18 cellular contexts compared by ENCODE assay signal in the genomic region with DNA sequence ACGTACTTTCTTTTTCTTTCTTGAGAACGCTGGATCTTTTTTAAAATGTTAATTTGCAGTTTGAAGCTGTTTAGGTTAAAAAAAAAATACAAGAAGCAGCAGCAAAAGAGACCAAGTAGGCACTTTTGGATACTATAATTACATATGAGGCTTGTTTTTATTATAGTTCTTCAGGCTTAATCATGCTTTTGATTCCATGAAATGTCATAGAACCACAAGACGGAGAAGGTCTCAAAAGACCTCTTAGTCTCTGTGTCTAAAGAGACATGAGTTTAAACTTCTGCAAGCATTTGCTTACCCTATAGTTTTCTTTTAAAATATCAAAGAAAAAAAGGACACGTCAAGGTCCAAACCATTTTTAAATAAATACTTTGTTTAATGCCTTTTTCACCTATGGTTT.
DNase-seq lines count a peak whose midpoint lies in the region; ATAC-seq and TF ChIP-seq lines count a peak whose summit lies in the region.
"Had no signal": no experiment of that assay in that cellular context is flagged by ENCODE, and none has a peak within 500 bp of the region (broad histone marks: within the 10 kb centered on the region; RNA-seq: fewer than 3 reads in every experiment).

No MANE protein-coding gene starts in this region.

- no peaks in the 10 kb centered on the region for H3K4me1 ChIP-seq in MM.1S (ENCODE audit: low read length)
- H3K4me1 ChIP-seq in effector memory CD4-positive, alpha-beta T cell (ENCODE audit: control insufficient read depth, insufficient read depth, low read length, poor library complexity, severe bottlenecking) = no peaks in the 10 kb centered on the region

- ATAC-seq in stimulated activated memory B cell treated with anti-CD40 and anti-IgM and Interleukin-4, amounts not matched to agents 10 μg/mL and 1 μg/mL and 100 μg/mL, for 72 hours = no peak
- ATAC-seq: A549, GM23338 had no signal

- TF ChIP-seq CTCF in MM.1S (IDR thresholded peaks at IDR 0.05; ENCODE audit: low read length) (no peak), SU-DHL-6 (IDR thresholded peaks at IDR 0.05; ENCODE audit: insufficient read depth, low read length, poor library complexity, severe bottlenecking) (no peak)

- DNase-seq in NOMO-1 treated with DMSO at 0.1 percent for 48 hours (lab: John Stamatoyannopoulos, UW; ENCODE audit: unreplicated experiment) = peak; percentile 25
- no peak for DNase-seq in NOMO-1 treated with dmso at 0.1 percent for 144 hours (lab: John Stamatoyannopoulos, UW; ENCODE audit: unreplicated experiment)
- DNase-seq in MM.1S = peak; percentile 52
- no peak for DNase-seq in effector memory CD4-positive, alpha-beta T cell
- DNase-seq: 8988T; C1 segment of cervical spinal cord; Calu3; CD4-positive, alpha-beta memory T cell; COR-L47; DMS53; DMS79 treated with DMSO at 0.1 percent for 48 hours; GF-D8; H9; HFFc6 had no signal

- H3K9me3 Mint-ChIP-seq in stimulated activated memory B cell treated with anti-CD40 and anti-IgM and Interleukin-4, amounts not matched to agents 10 μg/mL and 1 μg/mL and 100 μg/mL, for 72 hours = peaks cover 2% of the 10 kb centered on the region
- H3K9me3 Mint-ChIP-seq: CD4-positive, alpha-beta memory T cell; H9; HFFc6 had no signal

- peak overlapping the region; percentile 29; the same call in 1 of the 2 replicates for H3K9ac ChIP-seq in MM.1S (ENCODE audit: low read length)
- H3K9ac ChIP-seq in SU-DHL-6 (ENCODE audit: low read length) = no peak overlapping the region

- H3K4me1 Mint-ChIP-seq in stimulated activated memory B cell treated with anti-CD40 and anti-IgM and Interleukin-4, amounts not matched to agents 10 μg/mL and 1 μg/mL and 100 μg/mL, for 72 hours = no peaks in the 10 kb centered on the region
- H3K4me1 Mint-ChIP-seq: CD4-positive, alpha-beta memory T cell had no signal

- H4K20me1 ChIP-seq in MM.1S (ENCODE audit: insufficient read depth, low read length) = no peaks in the 10 kb centered on the region
- no peaks in the 10 kb centered on the region for H4K20me1 ChIP-seq in SU-DHL-6 (ENCODE audit: low read depth, low read length)

- H3K27me3 Mint-ChIP-seq in stimulated activated memory B cell treated with anti-CD40 and anti-IgM and Interleukin-4, amounts not matched to agents 10 μg/mL and 1 μg/mL and 100 μg/mL, for 72 hours = peaks cover 10% of the 10 kb centered on the region

- H3K27me3 ChIP-seq in MM.1S (replicated peaks; ENCODE audit: insufficient read depth, low read length) (no peaks in the 10 kb centered on the region), SU-DHL-6 (ENCODE audit: low read length) (no peaks in the 10 kb centered on the region)
- no peaks in the 10 kb centered on the region for H3K27me3 ChIP-seq in effector memory CD4-positive, alpha-beta T cell (replicated peaks; ENCODE audit: control insufficient read depth, insufficient read depth, low read length, poor library complexity, severe bottlenecking)

- H3K36me3 ChIP-seq in MM.1S (replicated peaks; ENCODE audit: insufficient read depth, low read length) (no peaks in the 10 kb centered on the region), SU-DHL-6 (ENCODE audit: low read length) (no peaks in the 10 kb centered on the region)
- no peaks in the 10 kb centered on the region for H3K36me3 ChIP-seq in effector memory CD4-positive, alpha-beta T cell (ENCODE audit: control insufficient read depth, insufficient read depth, low read length)

- peak overlapping the region; percentile 52 for H3K27ac ChIP-seq in MM.1S (ENCODE audit: low read length)
- no peak overlapping the region for H3K27ac ChIP-seq in SU-DHL-6 (ENCODE audit: low read depth, low read length)
- H3K27ac ChIP-seq in effector memory CD4-positive, alpha-beta T cell (ENCODE audit: insufficient read depth, low read length, poor library complexity, severe bottlenecking) = no peak overlapping the region
- H3K27ac ChIP-seq: A549 had no signal

- H3K4me3 ChIP-seq in MM.1S (ENCODE audit: low read length) (peak overlapping the region; percentile 34), SU-DHL-6 (ENCODE audit: insufficient read depth, low read length, poor library complexity, severe bottlenecking) (no peak overlapping the region)
- no peak overlapping the region for H3K4me3 ChIP-seq in effector memory CD4-positive, alpha-beta T cell (ENCODE audit: insufficient read depth, low read depth, low read length, poor library complexity, severe bottlenecking)
- H3K4me3 ChIP-seq: A549, GM23338 had no signal

- H3K79me2 ChIP-seq in MM.1S (ENCODE audit: low read length) = no peaks in the 10 kb centered on the region
- H3K79me2 ChIP-seq in SU-DHL-6 (ENCODE audit: insufficient read depth, low read length) = no peaks in the 10 kb centered on the region

- no peaks in the 10 kb centered on the region for H3K9me3 ChIP-seq in MM.1S (replicated peaks; ENCODE audit: insufficient read depth, low read length)
- H3K9me3 ChIP-seq in SU-DHL-6 (ENCODE audit: insufficient read depth, low read length) = no peaks in the 10 kb centered on the region
- H3K9me3 ChIP-seq in effector memory CD4-positive, alpha-beta T cell (ENCODE audit: control insufficient read depth, low read length) = no peaks in the 10 kb centered on the region
- H3K9me3 ChIP-seq: A549 had no signal

- H3K4me2 ChIP-seq in MM.1S (ENCODE audit: low read depth, low read length) = peak overlapping the region; percentile 33; the same call in 1 of the 2 replicates
- H3K4me2 ChIP-seq in SU-DHL-6 (ENCODE audit: low read depth, low read length, poor library complexity, severe bottlenecking) = peak overlapping the region; percentile 18
- H3K4me2 ChIP-seq: A549, GM23338 had no signal

- H3F3A ChIP-seq in MM.1S (ENCODE audit: insufficient read depth, low read length) = peaks cover 7% of the 10 kb centered on the region
- no peaks in the 10 kb centered on the region for H3F3A ChIP-seq in SU-DHL-6 (ENCODE audit: insufficient read depth)

- H3K9me2 ChIP-seq in MM.1S (replicated peaks; ENCODE audit: insufficient read depth, low read length) = no peaks in the 10 kb centered on the region
- no peaks in the 10 kb centered on the region for H3K9me2 ChIP-seq in SU-DHL-6 (replicated peaks; ENCODE audit: insufficient read depth, low read length)

- H3K36me3 Mint-ChIP-seq in stimulated activated memory B cell treated with anti-CD40 and anti-IgM and Interleukin-4, amounts not matched to agents 10 μg/mL and 1 μg/mL and 100 μg/mL, for 72 hours = no peaks in the 10 kb centered on the region
- H3K36me3 Mint-ChIP-seq: CD4-positive, alpha-beta memory T cell had no signal

- H2AFZ ChIP-seq in MM.1S (ENCODE audit: low read length) (0 out of 2 replicates have a peak overlapping the region, but pooled peaks have one; percentile 53), SU-DHL-6 (ENCODE audit: low read depth, low read length, severe bottlenecking) (no peak overlapping the region)
- H2AFZ ChIP-seq: GM23338 had no signal

- H3K4me3 Mint-ChIP-seq in stimulated activated memory B cell treated with anti-CD40 and anti-IgM and Interleukin-4, amounts not matched to agents 10 μg/mL and 1 μg/mL and 100 μg/mL, for 72 hours = no peak overlapping the region
- H3K4me3 Mint-ChIP-seq: CD4-positive, alpha-beta memory T cell; GM23338; H9; HFFc6 had no signal

- no peak overlapping the region for H3K27ac Mint-ChIP-seq in stimulated activated memory B cell treated with anti-CD40 and anti-IgM and Interleukin-4, amounts not matched to agents 10 μg/mL and 1 μg/mL and 100 μg/mL, for 72 hours
- H3K27ac Mint-ChIP-seq: CD4-positive, alpha-beta memory T cell; GM23338; H9; HFFc6 had no signal

Comparison
In these comparisons a context has a peak if more than half of its experiments do, and no peak if none do; other contexts are left out.
1. DNase-seq: peak in NOMO-1 treated with DMSO at 0.1 percent for 48 hours (single experiment) and MM.1S (single experiment); none in NOMO-1 treated with dmso at 0.1 percent for 144 hours (single experiment) and effector memory CD4-positive, alpha-beta T cell (0 of 3).